8 cellular contexts compared by ENCODE assay signal in genomic region chr11:61899146-61899841, GRCh38. TPM values are rescaled to one million over a fixed set of nuclear protein-coding genes. Genes with fewer than 3 reads are reported as not detected.
DNase-seq lines count a peak whose midpoint lies in the region; TF ChIP-seq lines count a peak whose summit lies in the region.

No MANE protein-coding gene starts in this region.

- no peak overlapping the region for H3K9ac ChIP-seq in SK-N-SH

- no peak for TF ChIP-seq EP300 in SK-N-SH (IDR thresholded peaks at IDR 0.05; ENCODE audit: borderline replicate concordance in 1 of 2, low read depth in 1 of 2, low read length in 1 of 2)

- intact Hi-C loops in posterior vena cava (cut with DNase I) = loop anchor here (2.0 to 5.0 kb wide), 4 partner anchors 48 to 210 kb away; no protein-coding TSS in a partner anchor

- H4K20me1 ChIP-seq in SK-N-SH (ENCODE audit: insufficient read depth) = no peaks in the 10 kb centered on the region

- no peaks in the 10 kb centered on the region for H3K9me3 ChIP-seq in SK-N-SH

- WGBS in SK-N-SH (ENCODE audit: low lambda C conversion rate) = 62% methylated on average over 12 of the region's 27 CpGs

- peak; percentile 89 for TF ChIP-seq RAD21 in SK-N-SH (IDR thresholded peaks at IDR 0.05; ENCODE audit: low read length)

- H3K4me3 ChIP-seq in SK-N-SH (ENCODE audit: low read depth in 2 of 2, low read length in 1 of 2) = peak overlapping the region in 1 of 2 experiments; percentile 44; a peak in 1 of 4 replicates

- H3F3A ChIP-seq in SK-N-SH (replicated peaks; ENCODE audit: insufficient read depth) = peaks cover 4% of the 10 kb centered on the region

- H3K79me2 ChIP-seq in SK-N-SH (ENCODE audit: insufficient read depth) = no peaks in the 10 kb centered on the region

- CTCF ChIA-PET in SK-N-SH (lab: Yijun Ruan, JAX) = interaction anchor here (0.6 to 12.1 kb wide), 60 partner anchors 9 to 478 kb away, joined by 3 to 543 read pairs (median 6); partner anchors contain the start of genes BEST1, FTH1, INCENP and RAB3IL1

- peaks cover 0 to 2% of the 10 kb centered on the region in 2 experiments for H3K36me3 ChIP-seq in SK-N-SH (replicated peaks in 1 of 2; ENCODE audit: control insufficient read depth in 1 of 2, insufficient read depth in 2 of 2, low read length in 1 of 2)

- DNase-seq in DMS153 treated with DMSO at 0.1 percent for 48 hours (lab: John Stamatoyannopoulos, UW; ENCODE audit: unreplicated experiment) (peak; percentile 67), GOT3 (lab: John Stamatoyannopoulos, UW) (peak; percentile 36), NCI-H1048 (lab: John Stamatoyannopoulos, UW) (peak; percentile 48), SK-N-SH (peak; percentile 97), glomerular visceral epithelial cell (ENCODE audit: extremely low spot score) (peak; percentile 80), posterior vena cava (ENCODE audit: low spot score) (peak; percentile 96), ureter (ENCODE audit: low spot score) (peak; percentile 89)
- peak; percentile 93 for DNase-seq in activated naive CD4-positive, alpha-beta T cell treated with Interleukin-2 at 50 U/mL for 16 hours

- H3K27me3 ChIP-seq in SK-N-SH (ENCODE audit: insufficient read depth) = no peaks in the 10 kb centered on the region

- no peak overlapping the region for H2AFZ ChIP-seq in SK-N-SH (ENCODE audit: low read depth)

- POLR2A ChIA-PET in SK-N-SH (lab: Yijun Ruan, JAX) = interaction anchor here (0.9 to 3.2 kb wide), 7 partner anchors 48 to 209 kb away, joined by 3 to 11 read pairs (median 3); partner anchors contain the start of gene FTH1

- peak; percentile 98 for TF ChIP-seq CTCF in SK-N-SH (IDR thresholded peaks at IDR 0.05)

- H3K4me1 ChIP-seq in SK-N-SH (ENCODE audit: control insufficient read depth in 1 of 2, insufficient read depth in 2 of 2, low read depth in 1 of 2, low read length in 1 of 2) = no peaks in the 10 kb centered on the region

- H3K4me2 ChIP-seq in SK-N-SH = no peak overlapping the region

- H3K27ac ChIP-seq in SK-N-SH (ENCODE audit: low read depth in 2 of 2, low read length in 1 of 2) = no peak overlapping the region

- H3K9me2 ChIP-seq in SK-N-SH = no peaks in the 10 kb centered on the region

TF ChIP-seq in SK-N-SH, 30 proteins besides CTCF, POLR2A, EP300 and RAD21:
- TF ChIP-seq SMC3 (IDR thresholded peaks at IDR 0.05; ENCODE audit: low read depth, low read length) = peak; percentile 99
- TF ChIP-seq, protein P1, sequence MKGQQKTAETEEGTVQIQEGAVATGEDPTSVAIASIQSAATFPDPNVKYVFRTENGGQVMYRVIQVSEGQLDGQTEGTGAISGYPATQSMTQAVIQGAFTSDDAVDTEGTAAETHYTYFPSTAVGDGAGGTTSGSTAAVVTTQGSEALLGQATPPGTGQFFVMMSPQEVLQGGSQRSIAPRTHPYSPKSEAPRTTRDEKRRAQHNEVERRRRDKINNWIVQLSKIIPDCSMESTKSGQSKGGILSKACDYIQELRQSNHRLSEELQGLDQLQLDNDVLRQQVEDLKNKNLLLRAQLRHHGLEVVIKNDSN (IDR thresholded peaks at IDR 0.05; ENCODE audit: borderline replicate concordance, low read depth) = no peak
- TF ChIP-seq NFIC (IDR thresholded peaks at IDR 0.05; ENCODE audit: borderline replicate concordance) = no peak
- 0 out of 2 replicates have a peak, but pooled peaks have one; percentile 25 for TF ChIP-seq NRF1 (IDR thresholded peaks at IDR 0.05; ENCODE audit: low read depth, low read length)
- 0 out of 2 replicates have a peak, but pooled peaks have one; percentile 17 for TF ChIP-seq MXI1 (IDR thresholded peaks at IDR 0.05; ENCODE audit: low read depth, low read length)
- TF ChIP-seq, protein P2, sequence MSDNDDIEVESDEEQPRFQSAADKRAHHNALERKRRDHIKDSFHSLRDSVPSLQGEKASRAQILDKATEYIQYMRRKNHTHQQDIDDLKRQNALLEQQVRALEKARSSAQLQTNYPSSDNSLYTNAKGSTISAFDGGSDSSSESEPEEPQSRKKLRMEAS (IDR thresholded peaks at IDR 0.05; ENCODE audit: low read depth) = no peak
- TF ChIP-seq TAF1 (IDR thresholded peaks at IDR 0.05; ENCODE audit: borderline replicate concordance, low read depth, low read length) = no peak

RNA-seq across cellular contexts. Expression of gene FADS3, which starts 7.9 kb away (rescaled TPM):
- 93.3 and 116 TPM in 2 replicates for polyA plus RNA-seq in SK-N-SH (2012; rRNA removed)
- polyA plus RNA-seq in SK-N-SH (2012; cell fraction: cytosol; rRNA removed) = 20.9 and 32.5 TPM in 2 replicates
- 761 and 764 TPM in 2 replicates for polyA plus RNA-seq in SK-N-SH (2012; cell fraction: nucleus; rRNA removed)
- total RNA-seq in posterior vena cava (100 to 1,000 TPM in 1 of 2 donors, 10 to 100 TPM in 1; 83.0 to 106 TPM), ureter (31.1 TPM)

RNA-seq across cellular contexts. Expression of gene RAB3IL1, which starts 18.1 kb away (rescaled TPM):
- 9.8 and 10.2 TPM in 2 replicates for polyA plus RNA-seq in SK-N-SH (2012; rRNA removed)
- polyA plus RNA-seq in SK-N-SH (2012; cell fraction: cytosol; rRNA removed) = 4.8 and 7.2 TPM in 2 replicates
- polyA plus RNA-seq in SK-N-SH (2012; cell fraction: nucleus; rRNA removed) = 14.6 and 16.0 TPM in 2 replicates
- total RNA-seq in posterior vena cava (10 to 100 TPM; 26.7 to 31.5 TPM), ureter (14.9 TPM)

RNA-seq across cellular contexts. Expression of gene BEST1, which starts 50.9 kb away (rescaled TPM):
- 0.30 and 0.47 TPM in 2 replicates for polyA plus RNA-seq in SK-N-SH (2012; rRNA removed)
- 0.12 and 0.13 TPM in 2 replicates for polyA plus RNA-seq in SK-N-SH (2012; cell fraction: cytosol; rRNA removed)
- polyA plus RNA-seq in SK-N-SH (2012; cell fraction: nucleus; rRNA removed) = 2.0 and 2.8 TPM in 2 replicates
- total RNA-seq in posterior vena cava (1 to 10 TPM; 5.8 to 9.5 TPM), ureter (9.4 TPM)

Comparison
In these comparisons a context has a peak if more than half of its experiments do, and no peak if none do; other contexts are left out.
1. DNase-seq: peak in every context shown above with its lines; median percentile 97 in SK-N-SH; 96 in posterior vena cava; 93 in activated naive CD4-positive, alpha-beta T cell treated with Interleukin-2 at 50 U/mL for 16 hours; 89 in ureter; 80 in glomerular visceral epithelial cell; 67 in DMS153 treated with DMSO at 0.1 percent for 48 hours; 48 in NCI-H1048; 36 in GOT3.